ENCODE assay signal across 1 cellular context in genomic region chrX:20230406-20230805, GRCh38.
TF ChIP-seq lines count a peak whose summit lies in the region.

No MANE protein-coding gene starts in this region.

TF ChIP-seq in HepG2, 621 proteins besides CTCF, POLR2A, EP300 and RAD21:
- TF ChIP-seq POLR2AphosphoS5 (IDR thresholded peaks at IDR 0.05; ENCODE audit: low read depth, low read length) = peak; percentile 57; the same call in 1 of the 2 replicates
- TF ChIP-seq PRMT3 (CRISPR knock-in tag; IDR thresholded peaks at IDR 0.05; ENCODE audit: borderline replicate concordance, low read depth) = no peak
- TF ChIP-seq ZNF841 (CRISPR knock-in tag; IDR thresholded peaks at IDR 0.05; ENCODE audit: borderline replicate concordance) = no peak
- TF ChIP-seq AGO2 (optimal IDR thresholded peaks at IDR 0.05; ENCODE audit: low read depth, low read length) = peak; percentile 45
- TF ChIP-seq POLR2G (IDR thresholded peaks at IDR 0.05; ENCODE audit: low read depth, low read length) = 0 out of 2 replicates have a peak, but pooled peaks have one; percentile 34
- TF ChIP-seq SP140L (CRISPR knock-in tag; IDR thresholded peaks at IDR 0.05; ENCODE audit: borderline replicate concordance) = no peak
- no peak for TF ChIP-seq HMGXB4 (CRISPR knock-in tag; IDR thresholded peaks at IDR 0.05; ENCODE audit: borderline replicate concordance in 1 of 2, low read depth in 1 of 2)
- TF ChIP-seq RBM22 (optimal IDR thresholded peaks at IDR 0.05; ENCODE audit: low read length) = peak; percentile 11
- TF ChIP-seq SP1 (IDR thresholded peaks at IDR 0.05) = no peak
- TF ChIP-seq SP1 (CRISPR knock-in tag; IDR thresholded peaks at IDR 0.05) = no peak
